Comparison of ENCODE assay signal across 7 cellular contexts in the genomic region with DNA sequence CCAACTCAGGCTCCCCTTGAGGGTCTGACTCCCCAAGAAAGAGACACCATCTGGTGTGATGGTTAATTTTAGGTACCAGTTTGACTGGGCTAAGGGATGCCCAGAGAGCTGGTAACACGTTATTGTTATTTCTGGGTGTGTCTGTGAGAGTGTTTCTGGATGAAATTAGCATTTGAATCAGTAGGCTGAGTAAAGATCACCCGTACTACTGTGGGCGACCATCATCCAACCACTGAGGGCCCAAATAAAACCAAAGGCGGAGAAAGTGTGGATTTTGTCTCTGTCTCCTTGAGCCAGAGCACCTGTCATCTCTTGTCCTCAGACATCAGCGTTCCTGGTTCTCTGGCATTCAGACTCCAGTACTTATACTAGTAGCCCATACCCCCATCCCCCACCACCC.
"Had no signal": no experiment of that assay in that cellular context is flagged by ENCODE, and none has a peak within 500 bp of the region (broad histone marks: within the 10 kb centered on the region; RNA-seq: fewer than 3 reads in every experiment).

No MANE protein-coding gene starts in this region.

- H3K27ac ChIP-seq: GM23248, HL-60 had no signal

- H2AFZ ChIP-seq: GM23248 had no signal

- H3K4me3 ChIP-seq: GM23248, K562 had no signal

- ATAC-seq: K562 had no signal

- H3K9ac ChIP-seq: GM23248 had no signal

- DNase-seq: GM23248, H7, HCEC 1CT, IMR-90, KG1 had no signal
